1 cellular context compared by ENCODE assay signal in the genomic region with DNA sequence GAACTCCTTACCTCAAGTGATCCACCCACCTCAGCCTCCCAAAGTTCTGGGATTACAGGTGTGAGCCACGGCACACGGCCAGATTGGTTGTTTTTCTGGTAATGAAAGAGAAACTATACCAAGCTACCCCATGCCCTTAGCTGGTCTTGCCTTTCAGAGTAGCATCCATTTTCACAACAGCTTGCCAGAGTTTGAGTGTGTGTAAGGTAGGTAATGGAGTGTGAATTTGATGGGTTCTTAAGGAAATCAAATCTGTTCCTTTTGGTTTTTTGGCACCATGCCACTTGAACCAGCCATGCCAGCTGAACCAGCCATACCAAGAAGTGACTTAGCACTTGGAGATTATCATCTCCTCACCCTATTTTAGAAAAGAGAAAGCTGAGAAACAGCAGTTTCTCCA.
A peak's percentile ranks its signal among the peaks of the same experiment; 100 is the strongest.
TF ChIP-seq lines count a peak whose summit lies in the region.

No MANE protein-coding gene starts in this region.

TF ChIP-seq in GM12878, 131 proteins besides CTCF, POLR2A, EP300 and RAD21:
- TF ChIP-seq NBN (IDR thresholded peaks at IDR 0.05) (no peak), GATAD2B (conservative IDR thresholded peaks at IDR 0.05; ENCODE audit: low read depth) (0 out of 2 replicates have a peak, but pooled peaks have one; percentile 23), SMAD5 (IDR thresholded peaks at IDR 0.05; ENCODE audit: low read depth) (no peak), ZNF622 (IDR thresholded peaks at IDR 0.05) (no peak), HDAC2 (IDR thresholded peaks at IDR 0.05) (no peak), SREBF1 (IDR thresholded peaks at IDR 0.05; ENCODE audit: low read length) (no peak)
- TF ChIP-seq, protein P1, sequence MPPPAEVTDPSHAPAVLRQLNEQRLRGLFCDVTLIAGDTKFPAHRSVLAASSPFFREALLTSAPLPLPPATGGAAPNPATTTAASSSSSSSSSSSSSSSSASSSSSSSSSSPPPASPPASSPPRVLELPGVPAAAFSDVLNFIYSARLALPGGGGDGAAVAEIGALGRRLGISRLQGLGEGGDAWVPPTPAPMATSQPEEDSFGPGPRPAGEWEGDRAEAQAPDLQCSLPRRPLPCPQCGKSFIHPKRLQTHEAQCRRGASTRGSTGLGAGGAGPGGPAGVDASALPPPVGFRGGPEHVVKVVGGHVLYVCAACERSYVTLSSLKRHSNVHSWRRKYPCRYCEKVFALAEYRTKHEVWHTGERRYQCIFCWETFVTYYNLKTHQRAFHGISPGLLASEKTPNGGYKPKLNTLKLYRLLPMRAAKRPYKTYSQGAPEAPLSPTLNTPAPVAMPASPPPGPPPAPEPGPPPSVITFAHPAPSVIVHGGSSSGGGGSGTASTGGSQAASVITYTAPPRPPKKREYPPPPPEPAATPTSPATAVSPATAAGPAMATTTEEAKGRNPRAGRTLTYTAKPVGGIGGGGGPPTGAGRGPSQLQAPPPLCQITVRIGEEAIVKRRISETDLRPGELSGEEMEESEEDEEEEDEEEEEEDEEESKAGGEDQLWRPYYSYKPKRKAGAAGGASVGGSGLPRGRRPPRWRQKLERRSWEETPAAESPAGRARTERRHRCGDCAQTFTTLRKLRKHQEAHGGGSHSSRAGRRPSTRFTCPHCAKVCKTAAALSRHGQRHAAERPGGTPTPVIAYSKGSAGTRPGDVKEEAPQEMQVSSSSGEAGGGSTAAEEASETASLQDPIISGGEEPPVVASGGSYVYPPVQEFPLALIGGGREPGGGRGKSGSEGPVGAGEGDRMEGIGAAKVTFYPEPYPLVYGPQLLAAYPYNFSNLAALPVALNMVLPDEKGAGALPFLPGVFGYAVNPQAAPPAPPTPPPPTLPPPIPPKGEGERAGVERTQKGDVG (CRISPR knock-in tag; IDR thresholded peaks at IDR 0.05): no peak
TF ChIP-seq in GM12878: peak in this region for 1.
